In genomic region chr6:1049900-1050299, GRCh38 we compare ENCODE assay signal across 15 cellular contexts.
A peak's percentile ranks its signal among the peaks of the same experiment; 100 is the strongest.
DNase-seq lines count a peak whose midpoint lies in the region; ATAC-seq and TF ChIP-seq lines count a peak whose summit lies in the region.
"Had no signal": no experiment of that assay in that cellular context is flagged by ENCODE, and none has a peak within 500 bp of the region (broad histone marks: within the 10 kb centered on the region; RNA-seq: fewer than 3 reads in every experiment).

No MANE protein-coding gene starts in this region.

- no peak overlapping the region for H3K27ac ChIP-seq in PC-9
- H3K27ac ChIP-seq in prostate gland = no peak overlapping the region
- H3K27ac ChIP-seq in hepatocyte = no peak overlapping the region
- H3K27ac ChIP-seq in esophagus muscularis mucosa (replicated peaks in 1 of 4) = no peak overlapping the region
- H3K27ac ChIP-seq: 22Rv1, BLaER1, GM23248 had no signal

- TF ChIP-seq EP300 in esophagus muscularis mucosa (IDR thresholded peaks at IDR 0.05) = no peak

- H3K79me2 ChIP-seq in PC-9 (ENCODE audit: low read depth) (no peaks in the 10 kb centered on the region), hepatocyte (no peaks in the 10 kb centered on the region)

- H3K27ac Mint-ChIP-seq in Caco-2 (ENCODE audit: unreplicated experiment) = peak overlapping the region; percentile 12
- H3K27ac Mint-ChIP-seq in activated naive CD4-positive, alpha-beta T cell treated with anti-CD3 and anti-CD28 coated beads, Interleukin-2, amount 10 ng/mL, durations not matched to agents 7 days and 5 days = no peak overlapping the region
- H3K27ac Mint-ChIP-seq: CD8-positive, alpha-beta memory T cell had no signal

- no peak for TF ChIP-seq POLR2A in prostate gland (IDR thresholded peaks at IDR 0.05)
- no peak for TF ChIP-seq POLR2A in esophagus muscularis mucosa (IDR thresholded peaks at IDR 0.05; ENCODE audit: low read depth)

- no peaks in the 10 kb centered on the region for H3K9me3 ChIP-seq in Caco-2
- no peaks in the 10 kb centered on the region for H3K9me3 ChIP-seq in PC-9 (ENCODE audit: insufficient read depth, low read depth)
- H3K9me3 ChIP-seq in prostate gland = no peaks in the 10 kb centered on the region
- H3K9me3 ChIP-seq in hepatocyte (ENCODE audit: low read depth) = no peaks in the 10 kb centered on the region
- H3K9me3 ChIP-seq in esophagus muscularis mucosa = no peaks in the 10 kb centered on the region

- no peaks in the 10 kb centered on the region for H3F3A ChIP-seq in PC-9 (ENCODE audit: insufficient read depth, low read depth)

- peaks cover 24% of the 10 kb centered on the region for H3K9me3 Mint-ChIP-seq in Caco-2 (ENCODE audit: unreplicated experiment)
- H3K9me3 Mint-ChIP-seq in activated naive CD4-positive, alpha-beta T cell treated with anti-CD3 and anti-CD28 coated beads, Interleukin-2, amount 10 ng/mL, durations not matched to agents 7 days and 5 days = no peaks in the 10 kb centered on the region

- CTCF ChIA-PET in Caco-2 (lab: Charles Lee) = no interaction called here
- CTCF ChIA-PET in PC-9 (lab: Charles Lee) = no interaction called here
- CTCF ChIA-PET in activated naive CD4-positive, alpha-beta T cell treated with anti-CD3 and anti-CD28 coated beads, Interleukin-2, amount 10 ng/mL, durations not matched to agents 7 days and 5 days (lab: Charles Lee) = no interaction called here

- H3K4me3 ChIP-seq in Caco-2 (ENCODE audit: low read depth, low read length) = no peak overlapping the region
- no peak overlapping the region for H3K4me3 ChIP-seq in PC-9
- H3K4me3 ChIP-seq in prostate gland = no peak overlapping the region
- no peak overlapping the region for H3K4me3 ChIP-seq in hepatocyte
- no peak overlapping the region for H3K4me3 ChIP-seq in esophagus muscularis mucosa
- H3K4me3 ChIP-seq: BLaER1, GM12878, GM23248 had no signal

- TF ChIP-seq CTCF in Caco-2 (IDR thresholded peaks at IDR 0.05; ENCODE audit: insufficient read depth in 1 of 2, low read depth in 1 of 2, low read length in 1 of 2, severe bottlenecking in 1 of 2, unreplicated experiment in 1 of 2) (no peak), PC-9 (conservative IDR thresholded peaks at IDR 0.05) (no peak), prostate gland (IDR thresholded peaks at IDR 0.05) (no peak), hepatocyte (IDR thresholded peaks at IDR 0.05; ENCODE audit: poor library complexity) (no peak), esophagus muscularis mucosa (IDR thresholded peaks at IDR 0.05) (no peak)

- DNase-seq in Caco-2 (peak; percentile 61 to 72), PC-9 (peak in 1 of 2 experiments; percentile 64), left kidney (ENCODE audit: low read depth, low spot score) (peak; percentile 57), prostate gland (ENCODE audit: low spot score) (peak; percentile 68), hepatocyte (ENCODE audit: low spot score) (no peak), esophagus muscularis mucosa (ENCODE audit: extremely low spot score) (no peak)
- DNase-seq in activated naive CD4-positive, alpha-beta T cell treated with anti-CD3 and anti-CD28 coated beads, Interleukin-2, amount 10 ng/mL, durations not matched to agents 7 days and 5 days = no peak
- DNase-seq: CD8-positive, alpha-beta memory T cell; DMS 273 treated with DMSO at 0.1 percent for 48 hours; GM23248 had no signal

- intact Hi-C loops in Caco-2 (cut with micrococcal nuclease; ENCODE audit: unreplicated experiment) = no loop called here
- intact Hi-C loops in PC-9 (cut with micrococcal nuclease; ENCODE audit: unreplicated experiment) = no loop called here
- intact Hi-C loops in prostate gland (cut with DNase I) = no loop called here
- intact Hi-C loops in esophagus muscularis mucosa (cut with DNase I) = no loop called here

- POLR2A ChIA-PET in Caco-2 (lab: Charles Lee) (no interaction called here), PC-9 (lab: Charles Lee; ENCODE audit: unreplicated experiment) (no interaction called here)

- H3K27me3 ChIP-seq in Caco-2 (replicated peaks; ENCODE audit: control insufficient read depth, insufficient read depth, low read length) (no peaks in the 10 kb centered on the region), PC-9 (ENCODE audit: insufficient read depth, low read depth) (no peaks in the 10 kb centered on the region), prostate gland (replicated peaks; ENCODE audit: insufficient read depth) (no peaks in the 10 kb centered on the region), hepatocyte (no peaks in the 10 kb centered on the region), esophagus muscularis mucosa (no peaks in the 10 kb centered on the region)
- H3K27me3 ChIP-seq: BLaER1 had no signal

- WGBS in prostate gland = 59% methylated on average over 5 of the region's 5 CpGs
- WGBS in hepatocyte (ENCODE audit: low lambda C conversion rate, missing lambda C conversion rate) = 54% methylated on average over 5 of the region's 5 CpGs
- 89% methylated on average over 5 of the region's 5 CpGs for WGBS in esophagus muscularis mucosa

- H3K4me3 Mint-ChIP-seq in Caco-2 (ENCODE audit: unreplicated experiment) = peak overlapping the region; percentile 11
- H3K4me3 Mint-ChIP-seq in activated naive CD4-positive, alpha-beta T cell treated with anti-CD3 and anti-CD28 coated beads, Interleukin-2, amount 10 ng/mL, durations not matched to agents 7 days and 5 days = no peak overlapping the region
- H3K4me3 Mint-ChIP-seq: CD8-positive, alpha-beta memory T cell had no signal

- no TSS peak for BruUV-seq in Caco-2 (replicated peaks; lab: Mats Ljungman, UMichigan)
- BruUV-seq in PC-9 (replicated peaks; lab: Mats Ljungman, UMichigan) = no TSS peak

- H3K36me3 ChIP-seq in Caco-2 (ENCODE audit: control insufficient read depth, insufficient read depth, low read length) (no peaks in the 10 kb centered on the region), PC-9 (ENCODE audit: low read depth) (no peaks in the 10 kb centered on the region), prostate gland (no peaks in the 10 kb centered on the region), hepatocyte (replicated peaks; ENCODE audit: insufficient read depth, low read depth) (no peaks in the 10 kb centered on the region), esophagus muscularis mucosa (no peaks in the 10 kb centered on the region)
- H3K36me3 ChIP-seq: BLaER1 had no signal

- H3K36me3 Mint-ChIP-seq in Caco-2 (ENCODE audit: insufficient read depth, unreplicated experiment) = no peaks in the 10 kb centered on the region
- H3K36me3 Mint-ChIP-seq in activated naive CD4-positive, alpha-beta T cell treated with anti-CD3 and anti-CD28 coated beads, Interleukin-2, amount 10 ng/mL, durations not matched to agents 7 days and 5 days = no peaks in the 10 kb centered on the region
- H3K36me3 Mint-ChIP-seq: CD8-positive, alpha-beta memory T cell had no signal

- H3K9me2 ChIP-seq in PC-9 (ENCODE audit: insufficient read depth) (no peaks in the 10 kb centered on the region), hepatocyte (replicated peaks; ENCODE audit: insufficient read depth) (no peaks in the 10 kb centered on the region)

- no peaks in the 10 kb centered on the region for H4K20me1 ChIP-seq in PC-9 (ENCODE audit: insufficient read depth)
- H4K20me1 ChIP-seq in hepatocyte (ENCODE audit: insufficient read depth, poor library complexity, severe bottlenecking) = no peaks in the 10 kb centered on the region
- H4K20me1 ChIP-seq: BLaER1 had no signal

- no peak for ATAC-seq in HG03139 (IDR thresholded peaks at IDR 0.05; ENCODE audit: unreplicated experiment)
- ATAC-seq: GM12878, HCT116 had no signal

- peak overlapping the region; percentile 10; the same call in 1 of the 2 replicates for H3K4me2 ChIP-seq in PC-9
- no peak overlapping the region for H3K4me2 ChIP-seq in hepatocyte
- H3K4me2 ChIP-seq: BLaER1 had no signal

- no peak overlapping the region for H2AFZ ChIP-seq in PC-9
- no peak overlapping the region for H2AFZ ChIP-seq in hepatocyte
- H2AFZ ChIP-seq: GM23248 had no signal

- no peaks in the 10 kb centered on the region for H3K27me3 Mint-ChIP-seq in Caco-2 (ENCODE audit: insufficient read depth, unreplicated experiment)
- H3K27me3 Mint-ChIP-seq in activated naive CD4-positive, alpha-beta T cell treated with anti-CD3 and anti-CD28 coated beads, Interleukin-2, amount 10 ng/mL, durations not matched to agents 7 days and 5 days = peaks cover 24% of the 10 kb centered on the region

- peaks cover 18% of the 10 kb centered on the region for H3K4me1 Mint-ChIP-seq in Caco-2 (ENCODE audit: low read depth, unreplicated experiment)
- no peaks in the 10 kb centered on the region for H3K4me1 Mint-ChIP-seq in activated naive CD4-positive, alpha-beta T cell treated with anti-CD3 and anti-CD28 coated beads, Interleukin-2, amount 10 ng/mL, durations not matched to agents 7 days and 5 days
- H3K4me1 Mint-ChIP-seq: CD8-positive, alpha-beta memory T cell had no signal

- H3K4me1 ChIP-seq in Caco-2 = peaks cover 39% of the 10 kb centered on the region
- H3K4me1 ChIP-seq in PC-9 (replicated peaks; ENCODE audit: insufficient read depth) = peaks cover 17% of the 10 kb centered on the region
- H3K4me1 ChIP-seq in prostate gland (replicated peaks) = no peaks in the 10 kb centered on the region
- peaks cover 4% of the 10 kb centered on the region for H3K4me1 ChIP-seq in hepatocyte (ENCODE audit: insufficient read depth)
- H3K4me1 ChIP-seq in esophagus muscularis mucosa = peaks cover 0 to 9% (median 6%) of the 10 kb centered on the region in 4 donors

Comparison
In these comparisons a context has a peak if more than half of its experiments do, and no peak if none do; other contexts are left out.
1. DNase-seq: peak in Caco-2 (2 of 2), left kidney (single experiment) and prostate gland (single experiment); none in hepatocyte (single experiment), esophagus muscularis mucosa (single experiment) and activated naive CD4-positive, alpha-beta T cell treated with anti-CD3 and anti-CD28 coated beads, Interleukin-2, amount 10 ng/mL, durations not matched to agents 7 days and 5 days (single experiment).